12 cellular contexts compared by ENCODE assay signal in genomic region chr4:147547314-147548056, GRCh38.
A peak's percentile ranks its signal among the peaks of the same experiment; 100 is the strongest.
DNase-seq lines count a peak whose midpoint lies in the region; ATAC-seq and TF ChIP-seq lines count a peak whose summit lies in the region.
"Had no signal": no experiment of that assay in that cellular context is flagged by ENCODE, and none has a peak within 500 bp of the region (broad histone marks: within the 10 kb centered on the region; RNA-seq: fewer than 3 reads in every experiment).

No MANE protein-coding gene starts in this region.

- peak; percentile 43 for ATAC-seq in HG03045 (IDR thresholded peaks at IDR 0.05; ENCODE audit: unreplicated experiment)
- ATAC-seq in stimulated activated effector memory CD8-positive, alpha-beta T cell treated with anti-CD3 and anti-CD28 coated beads, Interleukin-12 subunit alpha, Interleukin-12 subunit beta, amount 100 ng/mL, for 72 hours = peak; percentile 83
- ATAC-seq: heart left ventricle had no signal

- H3K27me3 Mint-ChIP-seq in chondrocyte (ENCODE audit: low read depth) = no peaks in the 10 kb centered on the region
- H3K27me3 Mint-ChIP-seq: brain had no signal

- DNase-seq in DMS53 (lab: John Stamatoyannopoulos, UW) (peak; percentile 9), DMS53 treated with DMSO at 0.1 percent for 48 hours (lab: John Stamatoyannopoulos, UW; ENCODE audit: unreplicated experiment) (no peak), chondrocyte (ENCODE audit: low spot score) (no peak), MG63 (no peak)
- no peak for DNase-seq in stimulated activated effector memory CD8-positive, alpha-beta T cell treated with anti-CD3 and anti-CD28 coated beads, Interleukin-12 subunit alpha, Interleukin-12 subunit beta, amount 100 ng/mL, for 72 hours (ENCODE audit: low spot score in 2 of 2)
- no peak for DNase-seq in stimulated activated naive CD4-positive, alpha-beta T cell treated with Interleukin-2 at 50 U/mL for 16 hours (lab: John Stamatoyannopoulos, UW)
- DNase-seq in activated CD4-positive, alpha-beta T cell treated with anti-CD3 and anti-CD28 coated beads, Interleukin-2, amount 50 U/mL, for 1 hour = no peak
- DNase-seq: heart left ventricle, NCI-H2029, RPMI8226 had no signal

- H3K9me3 ChIP-seq in MG63 = no peaks in the 10 kb centered on the region
- H3K9me3 ChIP-seq: heart left ventricle had no signal

- H3K27ac Mint-ChIP-seq in chondrocyte (ENCODE audit: unreplicated experiment) = peak overlapping the region; percentile 71
- no peak overlapping the region for H3K27ac Mint-ChIP-seq in stimulated activated effector memory CD8-positive, alpha-beta T cell treated with anti-CD3 and anti-CD28 coated beads, Interleukin-12 subunit alpha, Interleukin-12 subunit beta, amount 100 ng/mL, for 72 hours
- H3K27ac Mint-ChIP-seq: brain had no signal

- no peak overlapping the region for H3K4me3 Mint-ChIP-seq in chondrocyte (ENCODE audit: unreplicated experiment)
- no peak overlapping the region for H3K4me3 Mint-ChIP-seq in stimulated activated effector memory CD8-positive, alpha-beta T cell treated with anti-CD3 and anti-CD28 coated beads, Interleukin-12 subunit alpha, Interleukin-12 subunit beta, amount 100 ng/mL, for 72 hours
- H3K4me3 Mint-ChIP-seq: brain had no signal

- no peaks in the 10 kb centered on the region for H3K27me3 ChIP-seq in MG63
- H3K27me3 ChIP-seq: heart left ventricle had no signal

- TF ChIP-seq CTCF in chondrocyte (IDR thresholded peaks at IDR 0.05) = no peak

- H3K36me3 Mint-ChIP-seq in chondrocyte (ENCODE audit: low read depth) = peaks cover 34% of the 10 kb centered on the region
- no peaks in the 10 kb centered on the region for H3K36me3 Mint-ChIP-seq in stimulated activated effector memory CD8-positive, alpha-beta T cell treated with anti-CD3 and anti-CD28 coated beads, Interleukin-12 subunit alpha, Interleukin-12 subunit beta, amount 100 ng/mL, for 72 hours
- H3K36me3 Mint-ChIP-seq: brain had no signal

- peaks cover 9% of the 10 kb centered on the region for H3K9me3 Mint-ChIP-seq in chondrocyte (ENCODE audit: low read depth)
- no peaks in the 10 kb centered on the region for H3K9me3 Mint-ChIP-seq in stimulated activated effector memory CD8-positive, alpha-beta T cell treated with anti-CD3 and anti-CD28 coated beads, Interleukin-12 subunit alpha, Interleukin-12 subunit beta, amount 100 ng/mL, for 72 hours

- no peak overlapping the region for H3K4me3 ChIP-seq in MG63
- H3K4me3 ChIP-seq: heart left ventricle had no signal

- H3K36me3 ChIP-seq in MG63 = no peaks in the 10 kb centered on the region

- peaks cover 53% of the 10 kb centered on the region for H3K4me1 Mint-ChIP-seq in chondrocyte (ENCODE audit: low read depth)
- H3K4me1 Mint-ChIP-seq in stimulated activated effector memory CD8-positive, alpha-beta T cell treated with anti-CD3 and anti-CD28 coated beads, Interleukin-12 subunit alpha, Interleukin-12 subunit beta, amount 100 ng/mL, for 72 hours = peaks cover 13% of the 10 kb centered on the region
